9 cellular contexts compared by ENCODE assay signal in the genomic region with DNA sequence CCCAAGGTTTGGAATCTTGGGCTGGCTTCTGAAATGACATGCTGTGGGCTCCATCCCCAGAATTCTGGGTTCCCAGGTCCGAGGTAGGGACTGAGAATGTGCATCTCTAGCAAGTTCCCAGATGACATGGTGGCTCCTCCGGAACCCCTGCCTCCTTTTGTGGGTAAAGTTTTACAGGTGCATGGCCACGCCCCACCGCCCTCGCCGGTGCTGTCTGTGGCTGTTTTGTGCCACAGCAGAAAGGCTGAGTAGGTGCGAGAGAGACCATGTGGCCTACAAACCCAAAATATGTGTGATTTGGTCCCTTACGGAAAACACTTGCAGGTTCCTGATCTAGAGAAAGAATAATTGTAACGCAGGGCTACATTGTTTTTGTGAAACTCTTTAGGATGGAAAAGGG. TPM values are rescaled to one million over a fixed set of nuclear protein-coding genes. Genes with fewer than 3 reads are reported as not detected.
DNase-seq lines count a peak whose midpoint lies in the region; ATAC-seq, FAIRE-seq and TF ChIP-seq lines count a peak whose summit lies in the region.
"Had no signal": no experiment of that assay in that cellular context is flagged by ENCODE, and none has a peak within 500 bp of the region (broad histone marks: within the 10 kb centered on the region; RNA-seq: fewer than 3 reads in every experiment).

No MANE protein-coding gene starts in this region.

- H3K4me1 ChIP-seq in kidney (ENCODE audit: control insufficient read depth in 1 of 2, insufficient read depth in 1 of 2, low read depth in 1 of 2, low read length in 2 of 2) (peaks cover 11 to 13% of the 10 kb centered on the region in 2 donors), transverse colon (peaks cover 15 to 60% (median 20%) of the 10 kb centered on the region in 4 donors)

- no peak for FAIRE-seq in kidney (lab: Jason Lieb, UNC)

- in situ Hi-C loops in transverse colon (cut with MboI; ENCODE audit: low pct_ligation_motif_present in 1 of 4, low pct_unique_long_range_greater_than_20kb in 1 of 4, low sequenced_read_pairs in 3 of 4), result no loop called here

- intact Hi-C loops in kidney (cut with DNase I), result no loop called here
- intact Hi-C loops in transverse colon (cut with DNase I; ENCODE audit: low total_unique reads), result no loop called here

- H3K27ac ChIP-seq in kidney (ENCODE audit: low read depth in 2 of 2, low read length in 2 of 2), result no peak overlapping the region
- H3K27ac ChIP-seq in transverse colon, result peak overlapping the region in 2 of 4 donors; percentile 31 to 44

- peaks cover 30% of the 10 kb centered on the region for H3K4me1 Mint-ChIP-seq in T-helper 17 cell
- peaks cover 57% of the 10 kb centered on the region for H3K4me1 Mint-ChIP-seq in activated T-cell treated with anti-CD3 and anti-CD28 coated beads, Interleukin-2, amount 50 U/mL, for 24 hours (ENCODE audit: low read depth)
- H3K4me1 Mint-ChIP-seq in stimulated activated naive B cell treated with anti-CD40 and anti-IgM and Interleukin-4, amounts not matched to agents 10 μg/mL and 1 μg/mL and 100 μg/mL, for 72 hours, result peaks cover 35 to 42% of the 10 kb centered on the region in 2 donors

- no peak for TF ChIP-seq POLR2A in transverse colon (IDR thresholded peaks at IDR 0.05)

- 60 to 70% methylated on average over 1 to 9 of the region's 9 CpGs for WGBS in transverse colon (ENCODE audit: low coverage in 1 of 2), 2 donors

- H3K27me3 ChIP-seq in transverse colon, result no peaks in the 10 kb centered on the region

- H3K36me3 Mint-ChIP-seq in T-helper 17 cell (ENCODE audit: low read depth), result no peaks in the 10 kb centered on the region
- peaks cover 10% of the 10 kb centered on the region for H3K36me3 Mint-ChIP-seq in activated T-cell treated with anti-CD3 and anti-CD28 coated beads, Interleukin-2, amount 50 U/mL, for 24 hours (ENCODE audit: low read depth)
- peaks cover 4 to 13% of the 10 kb centered on the region in 2 donors for H3K36me3 Mint-ChIP-seq in stimulated activated naive B cell treated with anti-CD40 and anti-IgM and Interleukin-4, amounts not matched to agents 10 μg/mL and 1 μg/mL and 100 μg/mL, for 72 hours

- H3K9me3 ChIP-seq in T-helper 17 cell (ENCODE audit: control insufficient read depth, low read length, poor library complexity, severe bottlenecking) (peaks cover 9% of the 10 kb centered on the region), kidney (ENCODE audit: control insufficient read depth in 1 of 2, low read length in 2 of 2) (peaks cover 0 to 9% of the 10 kb centered on the region in 2 donors), transverse colon (peaks cover 0 to 13% of the 10 kb centered on the region in 2 donors)

- no peak overlapping the region for H3K27ac Mint-ChIP-seq in T-helper 17 cell
- H3K27ac Mint-ChIP-seq in activated T-cell treated with anti-CD3 and anti-CD28 coated beads, Interleukin-2, amount 50 U/mL, for 24 hours, result peak overlapping the region; percentile 91
- H3K27ac Mint-ChIP-seq in stimulated activated naive B cell treated with anti-CD40 and anti-IgM and Interleukin-4, amounts not matched to agents 10 μg/mL and 1 μg/mL and 100 μg/mL, for 72 hours, result peak overlapping the region; percentile 37

- no peaks in the 10 kb centered on the region for H3K27me3 Mint-ChIP-seq in T-helper 17 cell
- H3K27me3 Mint-ChIP-seq in activated T-cell treated with anti-CD3 and anti-CD28 coated beads, Interleukin-2, amount 50 U/mL, for 24 hours, result no peaks in the 10 kb centered on the region
- no peaks in the 10 kb centered on the region for H3K27me3 Mint-ChIP-seq in stimulated activated naive B cell treated with anti-CD40 and anti-IgM and Interleukin-4, amounts not matched to agents 10 μg/mL and 1 μg/mL and 100 μg/mL, for 72 hours

- TF ChIP-seq CTCF in kidney (IDR thresholded peaks at IDR 0.05; ENCODE audit: borderline replicate concordance, extremely low read depth, insufficient read depth) (no peak), transverse colon (IDR thresholded peaks at IDR 0.05) (no peak)

- peaks cover 3% of the 10 kb centered on the region for H3K9me3 Mint-ChIP-seq in activated T-cell treated with anti-CD3 and anti-CD28 coated beads, Interleukin-2, amount 50 U/mL, for 24 hours
- no peaks in the 10 kb centered on the region for H3K9me3 Mint-ChIP-seq in stimulated activated naive B cell treated with anti-CD40 and anti-IgM and Interleukin-4, amounts not matched to agents 10 μg/mL and 1 μg/mL and 100 μg/mL, for 72 hours

- no peak for TF ChIP-seq EP300 in transverse colon (IDR thresholded peaks at IDR 0.05; ENCODE audit: low read depth)

- peak; percentile 45 for ATAC-seq in T-helper 17 cell
- ATAC-seq in stimulated activated naive B cell treated with anti-CD40 and anti-IgM and Interleukin-4, amounts not matched to agents 10 μg/mL and 1 μg/mL and 100 μg/mL, for 72 hours (replicated peaks), result peak; percentile 46 to 52
- ATAC-seq in HG03159 (IDR thresholded peaks at IDR 0.05; ENCODE audit: unreplicated experiment), result no peak

- H3K9ac ChIP-seq in kidney (ENCODE audit: low read length in 2 of 2), result no peak overlapping the region

- no peak overlapping the region for H3K4me3 ChIP-seq in kidney (ENCODE audit: low read length in 2 of 2)
- H3K4me3 ChIP-seq in transverse colon, result no peak overlapping the region

- DNase-seq in T-helper 17 cell (peak; percentile 48 to 63 (median 63)), kidney (peak; percentile 62), DMS 273 (lab: John Stamatoyannopoulos, UW; ENCODE audit: unreplicated experiment) (no peak), NCI-H526 treated with DMSO at 0.1 percent for 48 hours (lab: John Stamatoyannopoulos, UW) (no peak), transverse colon (no peak)
- DNase-seq in activated T-cell treated with anti-CD3 and anti-CD28 coated beads, Interleukin-2, amount 50 U/mL, for 24 hours, result peak; percentile 70
- DNase-seq in stimulated activated naive B cell treated with anti-CD40 and anti-IgM and Interleukin-4, amounts not matched to agents 10 μg/mL and 1 μg/mL and 100 μg/mL, for 72 hours, result no peak
- DNase-seq: erythroblast had no signal

- H3K4me3 Mint-ChIP-seq in T-helper 17 cell, result peak overlapping the region; percentile 28
- H3K4me3 Mint-ChIP-seq in activated T-cell treated with anti-CD3 and anti-CD28 coated beads, Interleukin-2, amount 50 U/mL, for 24 hours, result peak overlapping the region; percentile 7
- peak overlapping the region; percentile 13 to 43 for H3K4me3 Mint-ChIP-seq in stimulated activated naive B cell treated with anti-CD40 and anti-IgM and Interleukin-4, amounts not matched to agents 10 μg/mL and 1 μg/mL and 100 μg/mL, for 72 hours

- H3K36me3 ChIP-seq in kidney (ENCODE audit: control insufficient read depth in 1 of 2, insufficient read depth in 2 of 2, low read length in 2 of 2) (no peaks in the 10 kb centered on the region), transverse colon (no peaks in the 10 kb centered on the region)

RNA-seq across cellular contexts. Expression of gene SKI, which starts 30.9 kb away (rescaled TPM):
- total RNA-seq in T-helper 17 cell (100 to 1,000 TPM; 183 to 215 TPM), kidney (78.6 TPM), transverse colon (10 to 100 TPM; 24.4 to 52.4 (median 32.2) TPM)
- polyA plus RNA-seq in kidney (ENCODE audit: insufficient read depth, low read depth, low replicate concordance), result 9.2 TPM

Comparison
In these comparisons a context has a peak if more than half of its experiments do, and no peak if none do; other contexts are left out.
1. DNase-seq: peak in T-helper 17 cell (3 of 3), activated T-cell treated with anti-CD3 and anti-CD28 coated beads, Interleukin-2, amount 50 U/mL, for 24 hours (single experiment) and kidney (single experiment); none in stimulated activated naive B cell treated with anti-CD40 and anti-IgM and Interleukin-4, amounts not matched to agents 10 μg/mL and 1 μg/mL and 100 μg/mL, for 72 hours (single experiment), DMS 273 (single experiment), NCI-H526 treated with DMSO at 0.1 percent for 48 hours (single experiment) and transverse colon (single experiment).
2. Peak in every context shown above with its lines, with median percentiles within 50 percentile points of each other: H3K4me3 Mint-ChIP-seq.